Comparison of ENCODE assay signal across 19 cellular contexts in the genomic region with DNA sequence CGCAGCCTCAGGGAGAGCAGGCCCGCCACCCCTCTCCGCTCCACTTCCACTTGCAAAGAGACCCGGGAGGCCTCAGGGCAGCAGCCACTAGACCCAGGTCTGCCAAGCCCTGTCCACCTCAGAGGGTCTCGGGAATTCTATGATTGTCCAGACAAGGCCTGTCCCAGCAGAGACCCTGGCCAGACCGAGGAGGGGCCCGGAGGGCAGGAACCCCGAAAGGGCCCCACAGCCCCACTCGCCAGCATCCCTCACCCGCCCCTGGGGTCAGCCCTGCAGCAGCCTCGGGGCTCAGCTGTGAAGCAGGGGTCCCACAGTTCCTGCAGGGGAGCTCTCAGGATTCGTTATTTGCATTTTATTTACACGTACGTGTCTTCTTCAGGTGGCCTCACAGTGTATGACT.
DNase-seq lines count a peak whose midpoint lies in the region; ATAC-seq and TF ChIP-seq lines count a peak whose summit lies in the region.
"Had no signal": no experiment of that assay in that cellular context is flagged by ENCODE, and none has a peak within 500 bp of the region (broad histone marks: within the 10 kb centered on the region; RNA-seq: fewer than 3 reads in every experiment).

No MANE protein-coding gene starts in this region.

- TF ChIP-seq CTCF in GM13976 (IDR thresholded peaks at IDR 0.05; ENCODE audit: borderline replicate concordance, control extremely low read depth, extremely low read depth, insufficient read depth, missing control alignments) (no peak), PC-3 (conservative IDR thresholded peaks at IDR 0.05; ENCODE audit: low read depth, low read length) (no peak)

- no peaks in the 10 kb centered on the region for H3K36me3 ChIP-seq in PC-3 (ENCODE audit: low read depth, low read length)
- H3K36me3 ChIP-seq: MG63, SJCRH30 had no signal

- H3K4me1 ChIP-seq in PC-3 (ENCODE audit: insufficient read depth, low read length): peaks cover 3% of the 10 kb centered on the region; the same call in 1 of the 2 replicates

- no peaks in the 10 kb centered on the region for H3K79me2 ChIP-seq in PC-3 (ENCODE audit: low read length)

- peaks cover 37% of the 10 kb centered on the region for H3K27me3 ChIP-seq in PC-3 (ENCODE audit: low read length)
- H3K27me3 ChIP-seq: MG63, SJCRH30 had no signal

- no peak overlapping the region for H3K9ac ChIP-seq in PC-3 (ENCODE audit: low read length)

- H3K9me3 ChIP-seq in PC-3 (ENCODE audit: low read length): no peaks in the 10 kb centered on the region
- H3K9me3 ChIP-seq: MG63 had no signal

- POLR2A ChIA-PET in PC-3 (lab: Charles Lee; ENCODE audit: unreplicated experiment): no interaction called here

- ATAC-seq in GM18868 (IDR thresholded peaks at IDR 0.05; ENCODE audit: unreplicated experiment): no peak
- ATAC-seq in HG03520 (IDR thresholded peaks at IDR 0.05; ENCODE audit: unreplicated experiment): no peak
- ATAC-seq in PC-3: no peak

- H3K27ac ChIP-seq in PC-3 (ENCODE audit: low read length): no peak overlapping the region
- H3K27ac ChIP-seq: PC-9, SJCRH30 had no signal

- H3K4me2 ChIP-seq in PC-3 (ENCODE audit: low read length): no peak overlapping the region
- H3K4me2 ChIP-seq: PC-9 had no signal

- H3F3A ChIP-seq in PC-3 (ENCODE audit: low read length, unreplicated experiment): no peaks in the 10 kb centered on the region

- peak; percentile 10 for DNase-seq in GM03348 (ENCODE audit: low spot score)
- DNase-seq in GM13976 (ENCODE audit: low spot score): peak; percentile 27
- DNase-seq in iPS-NIHi7 (ENCODE audit: extremely low spot score): peak; percentile 6
- DNase-seq in posterior vena cava (ENCODE audit: low spot score): peak; percentile 37
- no peak for DNase-seq in PC-3
- DNase-seq: CD4-positive, alpha-beta memory T cell; DMS79; IMR-90; Karpas-422; MG63; NCI-H1092; NCI-H146; NCI-H2081; NCI-H510A treated with DMSO at 0.1 percent for 48 hours; NCI-H82; PC-9; SJCRH30 had no signal

- H3K9me2 ChIP-seq in PC-3 (replicated peaks; ENCODE audit: low read length): no peaks in the 10 kb centered on the region

- in situ Hi-C loops in GM13976 (cut with MboI; ENCODE audit: low sequenced_read_pairs, unreplicated experiment): no loop called here

- CTCF ChIA-PET in PC-3 (lab: Charles Lee): no interaction called here

- no TSS peak for BruUV-seq in PC-3 (replicated peaks; lab: Mats Ljungman, UMichigan)

- intact Hi-C loops in posterior vena cava (cut with DNase I): no loop called here
- intact Hi-C loops in PC-3 (cut with micrococcal nuclease): no loop called here

- no peak overlapping the region for H3K4me3 ChIP-seq in PC-3 (ENCODE audit: low read length)
- H3K4me3 ChIP-seq: MG63, PC-9, SJCRH30 had no signal

- H2AFZ ChIP-seq in PC-3 (ENCODE audit: low read length): no peak overlapping the region
- H2AFZ ChIP-seq: PC-9 had no signal

- no peaks in the 10 kb centered on the region for H4K20me1 ChIP-seq in PC-3 (ENCODE audit: low read length)
